In genomic region chrX:71823391-71824057, GRCh38 we compare ENCODE assay signal across 16 cellular contexts.
DNase-seq lines count a peak whose midpoint lies in the region; ATAC-seq and TF ChIP-seq lines count a peak whose summit lies in the region.
"Had no signal": no experiment of that assay in that cellular context is flagged by ENCODE, and none has a peak within 500 bp of the region (broad histone marks: within the 10 kb centered on the region; RNA-seq: fewer than 3 reads in every experiment).

No MANE protein-coding gene starts in this region.

- H3K9me3 ChIP-seq in spleen = no peaks in the 10 kb centered on the region
- H3K9me3 ChIP-seq in tibial nerve = no peaks in the 10 kb centered on the region
- H3K9me3 ChIP-seq: HAP-1 had no signal

- no peaks in the 10 kb centered on the region for H3K27me3 Mint-ChIP-seq in stimulated activated naive CD8-positive, alpha-beta T cell treated with anti-CD3 and anti-CD28 coated beads, Interleukin-15, amount 100 ng/mL, for 72 hours

- no peak for ATAC-seq in stimulated activated naive CD8-positive, alpha-beta T cell treated with anti-CD3 and anti-CD28 coated beads, Interleukin-15, amount 100 ng/mL, for 72 hours
- no peak for ATAC-seq in stimulated activated naive CD8-positive, alpha-beta T cell treated with anti-CD3 and anti-CD28 coated beads, Interleukin-15, Interleukin-2, amounts not matched to agents 100 U/mL and 50 U/mL, for 24 hours

- TF ChIP-seq POLR2A in spleen (IDR thresholded peaks at IDR 0.05) (no peak), tibial nerve (IDR thresholded peaks at IDR 0.05) (no peak)

- H3K4me3 ChIP-seq in spleen (no peak overlapping the region), tibial nerve (no peak overlapping the region)
- H3K4me3 ChIP-seq: BLaER1, GM23248, HAP-1 had no signal

- H3K27me3 ChIP-seq in spleen (replicated peaks in 1 of 7) = no peaks in the 10 kb centered on the region
- H3K27me3 ChIP-seq in tibial nerve = no peaks in the 10 kb centered on the region

- H3K27ac ChIP-seq in spleen (no peak overlapping the region), tibial nerve (no peak overlapping the region)
- H3K27ac ChIP-seq: BLaER1, GM23248 had no signal

- no peaks in the 10 kb centered on the region for H3K4me1 ChIP-seq in spleen
- H3K4me1 ChIP-seq in tibial nerve = no peaks in the 10 kb centered on the region
- H3K4me1 ChIP-seq: BLaER1, HAP-1 had no signal

- no peak for TF ChIP-seq EP300 in tibial nerve (IDR thresholded peaks at IDR 0.05)

- no peaks in the 10 kb centered on the region for H3K4me1 Mint-ChIP-seq in stimulated activated naive CD8-positive, alpha-beta T cell treated with anti-CD3 and anti-CD28 coated beads, Interleukin-15, amount 100 ng/mL, for 72 hours
- H3K4me1 Mint-ChIP-seq: CD14-positive monocyte had no signal

- WGBS in spleen, 5 donors = 74 to 87% (median 81%) methylated on average over 3 to 12 of the region's 12 CpGs
- 74 to 85% methylated on average over 8 to 12 of the region's 12 CpGs for WGBS in tibial nerve, 2 donors

- no peak for DNase-seq in stimulated activated naive CD8-positive, alpha-beta T cell treated with anti-CD3 and anti-CD28 coated beads, Interleukin-15, amount 100 ng/mL, for 72 hours
- DNase-seq in stimulated activated naive CD8-positive, alpha-beta T cell treated with anti-CD3 and anti-CD28 coated beads, Interleukin-15, Interleukin-2, amounts not matched to agents 100 U/mL and 50 U/mL, for 24 hours = no peak
- peak; percentile 84 for DNase-seq in mesenteric fat pad (ENCODE audit: low spot score)
- peak; percentile 47 for DNase-seq in spleen
- DNase-seq in anterior cingulate cortex (lab: John Stamatoyannopoulos, UW) = no peak
- no peak for DNase-seq in tibial nerve (ENCODE audit: low spot score in 2 of 2)
- no peak for DNase-seq in NCI-H1694 treated with DMSO at 0.1 percent for 48 hours (lab: John Stamatoyannopoulos, UW)
- DNase-seq: 8988T; CD4-positive, alpha-beta memory T cell; DMS153; DMS79; GDM1; GM23248 had no signal

- TF ChIP-seq CTCF in spleen (IDR thresholded peaks at IDR 0.05 in 8 of 11, conservative IDR thresholded peaks at IDR 0.05 in 3 of 11) (no peak), tibial nerve (IDR thresholded peaks at IDR 0.05) (no peak)

- no peak overlapping the region for H3K4me3 Mint-ChIP-seq in stimulated activated naive CD8-positive, alpha-beta T cell treated with anti-CD3 and anti-CD28 coated beads, Interleukin-15, amount 100 ng/mL, for 72 hours
- H3K4me3 Mint-ChIP-seq: CD14-positive monocyte; CD4-positive, alpha-beta memory T cell had no signal

- intact Hi-C loops in spleen (cut with DNase I; ENCODE audit: low total_unique reads) = no loop called here

- H3K27ac Mint-ChIP-seq in stimulated activated naive CD8-positive, alpha-beta T cell treated with anti-CD3 and anti-CD28 coated beads, Interleukin-15, amount 100 ng/mL, for 72 hours = peak overlapping the region; percentile 41 to 71
- H3K27ac Mint-ChIP-seq: CD14-positive monocyte; CD4-positive, alpha-beta memory T cell had no signal

- peaks cover 0 to 4% of the 10 kb centered on the region in 2 donors for H3K9me3 Mint-ChIP-seq in stimulated activated naive CD8-positive, alpha-beta T cell treated with anti-CD3 and anti-CD28 coated beads, Interleukin-15, amount 100 ng/mL, for 72 hours

- H3K36me3 ChIP-seq in spleen (no peaks in the 10 kb centered on the region), tibial nerve (no peaks in the 10 kb centered on the region)
- H3K36me3 ChIP-seq: BLaER1, HAP-1 had no signal

Comparison
In these comparisons a context has a peak if more than half of its experiments do, and no peak if none do; other contexts are left out.
1. DNase-seq: peak in mesenteric fat pad (single experiment) and spleen (single experiment); none in stimulated activated naive CD8-positive, alpha-beta T cell treated with anti-CD3 and anti-CD28 coated beads, Interleukin-15, amount 100 ng/mL, for 72 hours (0 of 2), stimulated activated naive CD8-positive, alpha-beta T cell treated with anti-CD3 and anti-CD28 coated beads, Interleukin-15, Interleukin-2, amounts not matched to agents 100 U/mL and 50 U/mL, for 24 hours (single experiment), anterior cingulate cortex (0 of 58), tibial nerve (0 of 2) and NCI-H1694 treated with DMSO at 0.1 percent for 48 hours (single experiment).